ENCODE assay signal across 14 cellular contexts in the genomic region with DNA sequence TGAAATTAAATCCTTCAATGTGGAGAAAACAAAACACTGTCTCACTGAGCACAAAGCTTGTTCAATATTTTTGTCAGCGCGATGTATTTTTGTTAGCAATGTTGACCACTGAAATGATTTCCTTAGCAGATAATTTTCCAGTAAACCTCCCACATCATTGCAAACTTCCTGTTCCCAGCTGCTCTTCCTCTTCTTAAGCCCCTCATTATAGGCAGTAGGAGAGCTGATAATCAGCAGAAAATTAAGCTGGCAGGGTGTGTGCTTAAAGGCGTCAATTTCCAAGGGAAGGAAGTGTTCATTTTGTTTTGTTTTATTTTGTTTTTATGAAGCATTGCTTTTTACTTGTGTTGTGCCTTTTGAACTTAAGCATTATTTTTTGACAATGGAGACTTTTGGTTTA. TPM values are rescaled to one million over a fixed set of nuclear protein-coding genes. Genes with fewer than 3 reads are reported as not detected.
DNase-seq lines count a peak whose midpoint lies in the region; ATAC-seq, FAIRE-seq and TF ChIP-seq lines count a peak whose summit lies in the region.
"Had no signal": no experiment of that assay in that cellular context is flagged by ENCODE, and none has a peak within 500 bp of the region (broad histone marks: within the 10 kb centered on the region; RNA-seq: fewer than 3 reads in every experiment).

No MANE protein-coding gene starts in this region.

- H3K4me1 ChIP-seq in PC-9 (replicated peaks; ENCODE audit: insufficient read depth), result no peaks in the 10 kb centered on the region
- H3K4me1 ChIP-seq: breast epithelium, uterus had no signal

- DNase-seq in NOMO-1 treated with DMSO at 0.1 percent for 48 hours (lab: John Stamatoyannopoulos, UW; ENCODE audit: unreplicated experiment) (peak; percentile 29), NOMO-1 treated with dmso at 0.1 percent for 144 hours (lab: John Stamatoyannopoulos, UW; ENCODE audit: unreplicated experiment) (no peak), NCI-H146 treated with DMSO at 0.1 percent for 48 hours (lab: John Stamatoyannopoulos, UW; ENCODE audit: unreplicated experiment) (peak; percentile 69), WERI-Rb-1 (peak; percentile 48), sciatic nerve (ENCODE audit: low spot score) (no peak), SK-N-DZ (ENCODE audit: low spot score) (no peak), GM12891 (ENCODE audit: insufficient read length, low spot score) (no peak), PC-9 (no peak)
- DNase-seq: NCI-H2029, occipital lobe, uterus had no signal

- CTCF ChIA-PET in PC-9 (lab: Charles Lee), result no interaction called here

- no peak overlapping the region for H2AFZ ChIP-seq in PC-9

- no peaks in the 10 kb centered on the region for H3F3A ChIP-seq in PC-9 (ENCODE audit: insufficient read depth, low read depth)

- TF ChIP-seq CTCF in WERI-Rb-1 (IDR thresholded peaks at IDR 0.05; ENCODE audit: low read depth, low read length) (no peak), PC-9 (conservative IDR thresholded peaks at IDR 0.05) (no peak)

- no peaks in the 10 kb centered on the region for H3K27me3 ChIP-seq in WERI-Rb-1 (ENCODE audit: insufficient read depth, low read depth, severe bottlenecking)
- H3K27me3 ChIP-seq in PC-9 (ENCODE audit: insufficient read depth, low read depth), result no peaks in the 10 kb centered on the region
- H3K27me3 ChIP-seq: breast epithelium, uterus had no signal

- peak overlapping the region; percentile 46 for H3K27ac ChIP-seq in WERI-Rb-1
- no peak overlapping the region for H3K27ac ChIP-seq in PC-9
- H3K27ac ChIP-seq: breast epithelium, uterus had no signal

- TF ChIP-seq POLR2A in GM12891 (IDR thresholded peaks at IDR 0.05; ENCODE audit: low read depth, low read length), result no peak

- 0 out of 2 replicates have a peak overlapping the region, but pooled peaks have one; percentile 9 for H3K4me3 ChIP-seq in WERI-Rb-1 (ENCODE audit: low read depth, low read length)
- H3K4me3 ChIP-seq in PC-9, result no peak overlapping the region
- H3K4me3 ChIP-seq: breast epithelium, uterus had no signal

- H3K9me3 ChIP-seq in WERI-Rb-1 (ENCODE audit: severe bottlenecking), result no peaks in the 10 kb centered on the region
- H3K9me3 ChIP-seq in PC-9 (ENCODE audit: insufficient read depth, low read depth), result no peaks in the 10 kb centered on the region
- H3K9me3 ChIP-seq: breast epithelium, uterus had no signal

- H3K79me2 ChIP-seq in PC-9 (ENCODE audit: low read depth), result no peaks in the 10 kb centered on the region

- H3K4me2 ChIP-seq in PC-9, result no peak overlapping the region

- H3K36me3 ChIP-seq in WERI-Rb-1 (no peaks in the 10 kb centered on the region), PC-9 (ENCODE audit: low read depth) (no peaks in the 10 kb centered on the region)
- H3K36me3 ChIP-seq: breast epithelium, uterus had no signal

- no peak for FAIRE-seq in GM12891 (lab: Jason Lieb, UNC)
- FAIRE-seq: frontal cortex had no signal

- ATAC-seq in sciatic nerve, result peak; percentile 57
- ATAC-seq: activated naive CD4-positive, alpha-beta T cell treated with anti-CD3 and anti-CD28 coated beads, Interleukin-2, amount 50 U/mL, for 72 hours had no signal

- intact Hi-C loops in sciatic nerve (cut with DNase I) (no loop called here), PC-9 (cut with micrococcal nuclease; ENCODE audit: unreplicated experiment) (no loop called here)

- no TSS peak for BruUV-seq in PC-9 (replicated peaks; lab: Mats Ljungman, UMichigan)

- no peaks in the 10 kb centered on the region for H4K20me1 ChIP-seq in PC-9 (ENCODE audit: insufficient read depth)

- POLR2A ChIA-PET in PC-9 (lab: Charles Lee; ENCODE audit: unreplicated experiment), result no interaction called here

- no peaks in the 10 kb centered on the region for H3K9me2 ChIP-seq in PC-9 (ENCODE audit: insufficient read depth)

TF ChIP-seq in GM12891, 5 proteins besides CTCF, POLR2A, EP300 and RAD21:
- TF ChIP-seq POU2F2 (IDR thresholded peaks at IDR 0.05; ENCODE audit: low read depth, low read length) (no peak), PAX5 (IDR thresholded peaks at IDR 0.05; ENCODE audit: insufficient read depth, low read length, severe bottlenecking) (no peak), POLR2AphosphoS5 (IDR thresholded peaks at IDR 0.05; ENCODE audit: low read depth, low read length) (no peak), TAF1 (IDR thresholded peaks at IDR 0.05; ENCODE audit: low read depth, low read length) (no peak), SPI1 (IDR thresholded peaks at IDR 0.05; ENCODE audit: low read depth, low read length) (no peak)
TF ChIP-seq in GM12891: peak in this region for 0.

RNA-seq across cellular contexts. Expression of gene TMEM14A, which starts 29.1 kb away (rescaled TPM):
- total RNA-seq in sciatic nerve (29.6 TPM), PC-9 (2021) (48.9 and 75.2 TPM in 2 replicates)
- polyA plus RNA-seq in SK-N-DZ (2014; cell fraction: cytosol; rRNA removed), result 117 and 128 TPM in 2 replicates
- polyA plus RNA-seq in SK-N-DZ (2014; cell fraction: nucleus; rRNA removed), result 79.5 and 101 TPM in 2 replicates
- 18.2 TPM for polyA plus RNA-seq in GM12891 (2012; ENCODE audit: low read depth, missing spikeins)

Comparison
In these comparisons a context has a peak if more than half of its experiments do, and no peak if none do; other contexts are left out.
1. DNase-seq: peak in NOMO-1 treated with DMSO at 0.1 percent for 48 hours (single experiment), NCI-H146 treated with DMSO at 0.1 percent for 48 hours (single experiment) and WERI-Rb-1 (single experiment); none in NOMO-1 treated with dmso at 0.1 percent for 144 hours (single experiment), sciatic nerve (single experiment), SK-N-DZ (single experiment), GM12891 (single experiment) and PC-9 (0 of 2).